Comparison of ENCODE assay signal across 19 cellular contexts in genomic region chrX:21412029-21412428, GRCh38. TPM values are rescaled to one million over a fixed set of nuclear protein-coding genes. Genes with fewer than 3 reads are reported as not detected.
DNase-seq lines count a peak whose midpoint lies in the region; ATAC-seq, FAIRE-seq and TF ChIP-seq lines count a peak whose summit lies in the region.
"Had no signal": no experiment of that assay in that cellular context is flagged by ENCODE, and none has a peak within 500 bp of the region (broad histone marks: within the 10 kb centered on the region; RNA-seq: fewer than 3 reads in every experiment).

No MANE protein-coding gene starts in this region.

- H3K9me1 ChIP-seq in keratinocyte (ENCODE audit: control insufficient read depth, extremely low read depth, insufficient read depth, low read length): no peaks in the 10 kb centered on the region

- TF ChIP-seq CTCF in 22Rv1 (IDR thresholded peaks at IDR 0.05): no peak
- TF ChIP-seq CTCF in keratinocyte (optimal IDR thresholded peaks at IDR 0.05 in 1 of 3, IDR thresholded peaks at IDR 0.05 in 1 of 3, conservative IDR thresholded peaks at IDR 0.05 in 1 of 3; ENCODE audit: extremely low read depth in 1 of 3, insufficient read depth in 2 of 3, low read length in 3 of 3): no peak
- TF ChIP-seq CTCF in upper lobe of left lung (IDR thresholded peaks at IDR 0.05): no peak
- no peak for TF ChIP-seq CTCF in neural progenitor cell (IDR thresholded peaks at IDR 0.05)

- H3K4me3 ChIP-seq in keratinocyte (ENCODE audit: control insufficient read depth in 2 of 3, extremely low read depth in 1 of 3, insufficient read depth in 2 of 3, low read depth in 1 of 3, low read length in 3 of 3): no peak overlapping the region
- no peak overlapping the region for H3K4me3 ChIP-seq in upper lobe of left lung
- no peak overlapping the region for H3K4me3 ChIP-seq in neural progenitor cell
- H3K4me3 ChIP-seq: K562 had no signal

- FAIRE-seq in HTR-8/SVneo (lab: Jason Lieb, UNC) (peak; percentile 58), keratinocyte (lab: Jason Lieb, UNC) (peak; percentile 64)
- FAIRE-seq: A204.1, K562, RCC 7860 had no signal

- H3K27ac Mint-ChIP-seq in neural progenitor cell: no peak overlapping the region

- peak overlapping the region; percentile 35 for H3K4me2 ChIP-seq in keratinocyte (ENCODE audit: control insufficient read depth, extremely low read depth, insufficient read depth, low read depth, low read length)
- no peak overlapping the region for H3K4me2 ChIP-seq in neural progenitor cell

- DNase-seq in HTR-8/SVneo (ENCODE audit: insufficient read length, low spot score) (no peak), astrocyte of the hippocampus (ENCODE audit: low read depth, low spot score) (peak; percentile 7), keratinocyte (ENCODE audit: low read depth, low spot score) (peak; percentile 40), upper lobe of left lung (no peak), cortex of kidney (lab: John Stamatoyannopoulos, UW) (no peak), neural progenitor cell (ENCODE audit: low spot score) (no peak)
- DNase-seq: COR-L47, DMS153, NCI-H1105 treated with DMSO at 0.1 percent for 48 hours, NCI-H187, NCI-H510A, SHP77 had no signal

- H2AFZ ChIP-seq in keratinocyte (ENCODE audit: control insufficient read depth, low read length) (no peak overlapping the region), neural progenitor cell (replicated peaks) (no peak overlapping the region)

- H3K4me1 ChIP-seq in keratinocyte (ENCODE audit: control insufficient read depth, extremely low read depth, insufficient read depth, low read length) (peaks cover 3% of the 10 kb centered on the region), upper lobe of left lung (no peaks in the 10 kb centered on the region), neural progenitor cell (no peaks in the 10 kb centered on the region)

- no peaks in the 10 kb centered on the region for H3K79me2 ChIP-seq in keratinocyte (ENCODE audit: control insufficient read depth, insufficient read depth, low read length)
- H3K79me2 ChIP-seq in neural progenitor cell (ENCODE audit: low read depth): peaks cover 95% of the 10 kb centered on the region

- H3K9me3 Mint-ChIP-seq in neural progenitor cell: peaks cover 18% of the 10 kb centered on the region

- no peak for ATAC-seq in upper lobe of left lung (ENCODE audit: low FRiP score in 2 of 2)
- no peak for ATAC-seq in GM18868 (IDR thresholded peaks at IDR 0.05; ENCODE audit: unreplicated experiment)
- ATAC-seq: HCT116, K562 had no signal

- no peaks in the 10 kb centered on the region for H3F3A ChIP-seq in neural progenitor cell (ENCODE audit: low read depth)

- peaks cover 13% of the 10 kb centered on the region for H3K36me3 Mint-ChIP-seq in neural progenitor cell

- WGBS in upper lobe of left lung, 2 donors: 27 to 38% methylated on average over 3 of the region's 3 CpGs

- dilution Hi-C loops in keratinocyte (cut with MboI; ENCODE audit: extremely low pct_ligation_motif_present, low sequenced_read_pairs): no loop called here

- H3K4me1 Mint-ChIP-seq in neural progenitor cell: no peaks in the 10 kb centered on the region

- H4K20me1 ChIP-seq in keratinocyte (ENCODE audit: control insufficient read depth, extremely low read depth, insufficient read depth, low read length): no peaks in the 10 kb centered on the region
- peaks cover 5% of the 10 kb centered on the region for H4K20me1 ChIP-seq in neural progenitor cell (ENCODE audit: low read depth)

- H3K27me3 Mint-ChIP-seq in neural progenitor cell (ENCODE audit: insufficient read depth, low read depth): no peaks in the 10 kb centered on the region

- H3K9me3 ChIP-seq in keratinocyte (ENCODE audit: control insufficient read depth, low read depth, low read length) (no peaks in the 10 kb centered on the region), upper lobe of left lung (no peaks in the 10 kb centered on the region), neural progenitor cell (ENCODE audit: low read depth) (peaks cover 2% of the 10 kb centered on the region)

- no peak for TF ChIP-seq EP300 in upper lobe of left lung (IDR thresholded peaks at IDR 0.05)

- H3K27ac ChIP-seq in 22Rv1 (peak overlapping the region; percentile 84), keratinocyte (ENCODE audit: control insufficient read depth, insufficient read depth, low read length) (peak overlapping the region; percentile 25), upper lobe of left lung (no peak overlapping the region), neural progenitor cell (no peak overlapping the region)

- no peak for TF ChIP-seq POLR2A in upper lobe of left lung (IDR thresholded peaks at IDR 0.05)

- H3K36me3 ChIP-seq in keratinocyte (ENCODE audit: control insufficient read depth in 2 of 2, extremely low read depth in 1 of 2, insufficient read depth in 2 of 2, low read length in 2 of 2): no peaks in the 10 kb centered on the region
- H3K36me3 ChIP-seq in upper lobe of left lung: no peaks in the 10 kb centered on the region
- H3K36me3 ChIP-seq in neural progenitor cell: peaks cover 7% of the 10 kb centered on the region

- H3K9ac ChIP-seq in keratinocyte (ENCODE audit: control insufficient read depth, extremely low read depth, insufficient read depth, low read length) (no peak overlapping the region), neural progenitor cell (no peak overlapping the region)

- H3K27me3 ChIP-seq in keratinocyte (ENCODE audit: control insufficient read depth, extremely low read depth, insufficient read depth, low read length) (no peaks in the 10 kb centered on the region), upper lobe of left lung (no peaks in the 10 kb centered on the region), neural progenitor cell (no peaks in the 10 kb centered on the region)

- H3K4me3 Mint-ChIP-seq in neural progenitor cell: no peak overlapping the region

RNA-seq across cellular contexts. Expression of gene CNKSR2, which starts 37.8 kb away (rescaled TPM):
- 0.19 to 1.6 TPM (median 0.63 TPM) in 3 replicates for polyA plus RNA-seq in keratinocyte
- 0.21 TPM for polyA plus RNA-seq in keratinocyte (2011; ENCODE audit: low read depth)
- 0.21 and 0.52 TPM in 2 replicates for polyA plus RNA-seq in keratinocyte (2011; cell fraction: cytosol; rRNA removed)
- 0.21 and 0.33 TPM in 2 replicates for polyA plus RNA-seq in keratinocyte (2011; cell fraction: nucleus; rRNA removed)
- polyA plus RNA-seq in keratinocyte (2012; ENCODE audit: low replicate concordance): 0.08 and 1.7 TPM in 2 replicates
- polyA minus RNA-seq in keratinocyte: 0.07 to 3.7 TPM (median 3.5 TPM) in 3 replicates
- polyA minus RNA-seq in keratinocyte (2011; cell fraction: cytosol; rRNA and poly(A)+ RNA removed): not detected
- polyA minus RNA-seq in keratinocyte (2011; cell fraction: nucleus; rRNA and poly(A)+ RNA removed): 0.84 and 0.93 TPM in 2 replicates
- total RNA-seq in upper lobe of left lung (10 to 100 TPM in 1 of 6 donors, 1 to 10 TPM in 5; 4.0 to 14.5 (median 7.0) TPM), neural progenitor cell (ENCODE audit: low replicate concordance) (54.5 and 60.4 TPM in 2 replicates)
- total RNA-seq: K562, M059J had no signal
- polyA plus RNA-seq: K562 had no signal

Comparison
In these comparisons a context has a peak if more than half of its experiments do, and no peak if none do; other contexts are left out.
1. H3K27ac ChIP-seq: peak in 22Rv1 (single experiment) and keratinocyte (single experiment); none in upper lobe of left lung (0 of 4) and neural progenitor cell (single experiment).
2. DNase-seq: peak in astrocyte of the hippocampus (single experiment) and keratinocyte (single experiment); none in HTR-8/SVneo (single experiment), upper lobe of left lung (0 of 2), cortex of kidney (single experiment) and neural progenitor cell (single experiment).